1 cellular context compared by ENCODE assay signal in genomic region chr15:30791239-30791638, GRCh38.
TF ChIP-seq lines count a peak whose summit lies in the region.

No MANE protein-coding gene starts in this region.

TF ChIP-seq in K562, 482 proteins besides CTCF, POLR2A, EP300 and RAD21 (continued from another document):
- no peak for TF ChIP-seq CREB3 (tag; conservative IDR thresholded peaks at IDR 0.05; ENCODE audit: low read depth)
- no peak for TF ChIP-seq HOMEZ (CRISPR knock-in tag; IDR thresholded peaks at IDR 0.05)
- TF ChIP-seq MAFG (tag; conservative IDR thresholded peaks at IDR 0.05) = peak; percentile 41; the same call in 1 of the 2 replicates
- peak; percentile 66 for TF ChIP-seq RFX1 (IDR thresholded peaks at IDR 0.05)
- no peak for TF ChIP-seq ZC3H4 (CRISPR knock-in tag; IDR thresholded peaks at IDR 0.05; ENCODE audit: borderline replicate concordance)
- TF ChIP-seq SP2 (IDR thresholded peaks at IDR 0.05; ENCODE audit: extremely low read depth, low read depth, low read length, poor library complexity, severe bottlenecking) = no peak
- TF ChIP-seq ILK (tag; IDR thresholded peaks at IDR 0.05; ENCODE audit: borderline replicate concordance, low read depth) = no peak
- peak; percentile 79 for TF ChIP-seq ZNF316 (IDR thresholded peaks at IDR 0.05)
- TF ChIP-seq NFATC3 (IDR thresholded peaks at IDR 0.05) = no peak
- TF ChIP-seq TCF7L2 (IDR thresholded peaks at IDR 0.05; ENCODE audit: low read depth, low read length) = no peak
- no peak for TF ChIP-seq CTCFL (IDR thresholded peaks at IDR 0.05; ENCODE audit: borderline replicate concordance, insufficient read depth, low read depth, low read length, poor library complexity, severe bottlenecking)
- no peak for TF ChIP-seq ZNF384 (IDR thresholded peaks at IDR 0.05; ENCODE audit: low read depth, low read length)
- no peak for TF ChIP-seq RBM17 (IDR thresholded peaks at IDR 0.05; ENCODE audit: borderline replicate concordance, low read depth, low read length)
- TF ChIP-seq RB1 (IDR thresholded peaks at IDR 0.05; ENCODE audit: low read depth) = no peak
- TF ChIP-seq C11orf30 (IDR thresholded peaks at IDR 0.05; ENCODE audit: low read depth) = peak; percentile 72
- TF ChIP-seq FOSL1 (tag; conservative IDR thresholded peaks at IDR 0.05) = no peak
